In the genomic region with DNA sequence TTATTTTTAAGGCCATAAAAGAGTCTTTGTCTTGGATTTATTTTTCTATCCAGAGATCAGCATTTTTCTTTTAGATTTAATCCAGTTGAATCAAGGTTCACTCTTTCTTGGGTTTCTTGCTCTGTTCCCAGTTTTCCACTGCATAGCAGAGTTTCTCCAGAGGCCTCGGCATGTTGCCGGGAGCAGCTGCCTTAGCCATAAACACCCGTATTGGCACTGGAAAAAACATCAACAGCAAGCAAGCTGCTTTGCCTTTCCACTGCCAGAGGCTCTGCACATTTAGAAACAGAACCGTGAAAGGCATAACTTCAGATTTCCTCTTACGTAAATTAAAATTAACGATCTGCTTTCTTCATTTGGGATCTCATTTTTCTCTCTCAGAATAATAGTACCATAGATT, we compare ENCODE assay signal across 17 cellular contexts.
A peak's percentile ranks its signal among the peaks of the same experiment; 100 is the strongest.
DNase-seq lines count a peak whose midpoint lies in the region; ATAC-seq lines count a peak whose summit lies in the region.
"Had no signal": no experiment of that assay in that cellular context is flagged by ENCODE, and none has a peak within 500 bp of the region (broad histone marks: within the 10 kb centered on the region; RNA-seq: fewer than 3 reads in every experiment).

No MANE protein-coding gene starts in this region.

- peak; percentile 74 for DNase-seq in Right ventricle myocardium inferior (ENCODE audit: missing footprints)
- no peak for DNase-seq in cardiac septum (ENCODE audit: low spot score)
- peak; percentile 23 for DNase-seq in left cardiac atrium
- DNase-seq in retina = peak; percentile 27
- no peak for DNase-seq in stimulated activated CD4-positive, alpha-beta T cell treated with anti-CD3 and anti-CD28 coated beads, Interleukin-4, amount 100 ng/mL, for 1 hour
- DNase-seq in islet precursor cell = no peak
- DNase-seq: activated CD8-positive, alpha-beta T cell treated with anti-CD3 and anti-CD28 coated beads, Interleukin-2, amount 10 ng/mL, durations not matched to agents 7 days and 5 days; activated naive CD4-positive, alpha-beta T cell treated with anti-CD3 and anti-CD28 coated beads, Interleukin-2, amount 10 ng/mL, durations not matched to agents 7 days and 5 days; activated T-cell treated with anti-CD3 and anti-CD28 coated beads, Interleukin-2, amount 50 U/mL, for 24 hours; lower lobe of right lung; MV-4-11; NCI-H187 treated with DMSO at 0.1 percent for 48 hours; NCI-H82; OCI-M1 had no signal

- ATAC-seq in Right ventricle myocardium inferior (peak; percentile 69), left cardiac atrium (peak in 1 of 2 donors; percentile 63), HG03571 (IDR thresholded peaks at IDR 0.05; ENCODE audit: unreplicated experiment) (no peak), GM18907 (IDR thresholded peaks at IDR 0.05; ENCODE audit: unreplicated experiment) (no peak)
- ATAC-seq: activated CD4-positive, CD25-positive, alpha-beta regulatory T cell treated with anti-CD3 and anti-CD28 coated beads, Interleukin-2, amount 50 U/mL, for 24 hours; activated CD8-positive, alpha-beta T cell treated with anti-CD3 and anti-CD28 coated beads, Interleukin-2, amount 10 ng/mL, durations not matched to agents 7 days and 5 days; lower lobe of right lung had no signal

- intact Hi-C loops in Right ventricle myocardium inferior (cut with DNase I) (no loop called here), cardiac septum (cut with DNase I) (no loop called here), left cardiac atrium (cut with DNase I) (no loop called here)

Comparison
In these comparisons a context has a peak if more than half of its experiments do, and no peak if none do; other contexts are left out.
1. DNase-seq: peak in Right ventricle myocardium inferior (single experiment), left cardiac atrium (single experiment) and retina (single experiment); none in cardiac septum (single experiment), stimulated activated CD4-positive, alpha-beta T cell treated with anti-CD3 and anti-CD28 coated beads, Interleukin-4, amount 100 ng/mL, for 1 hour (single experiment) and islet precursor cell (single experiment).